In the genomic region with DNA sequence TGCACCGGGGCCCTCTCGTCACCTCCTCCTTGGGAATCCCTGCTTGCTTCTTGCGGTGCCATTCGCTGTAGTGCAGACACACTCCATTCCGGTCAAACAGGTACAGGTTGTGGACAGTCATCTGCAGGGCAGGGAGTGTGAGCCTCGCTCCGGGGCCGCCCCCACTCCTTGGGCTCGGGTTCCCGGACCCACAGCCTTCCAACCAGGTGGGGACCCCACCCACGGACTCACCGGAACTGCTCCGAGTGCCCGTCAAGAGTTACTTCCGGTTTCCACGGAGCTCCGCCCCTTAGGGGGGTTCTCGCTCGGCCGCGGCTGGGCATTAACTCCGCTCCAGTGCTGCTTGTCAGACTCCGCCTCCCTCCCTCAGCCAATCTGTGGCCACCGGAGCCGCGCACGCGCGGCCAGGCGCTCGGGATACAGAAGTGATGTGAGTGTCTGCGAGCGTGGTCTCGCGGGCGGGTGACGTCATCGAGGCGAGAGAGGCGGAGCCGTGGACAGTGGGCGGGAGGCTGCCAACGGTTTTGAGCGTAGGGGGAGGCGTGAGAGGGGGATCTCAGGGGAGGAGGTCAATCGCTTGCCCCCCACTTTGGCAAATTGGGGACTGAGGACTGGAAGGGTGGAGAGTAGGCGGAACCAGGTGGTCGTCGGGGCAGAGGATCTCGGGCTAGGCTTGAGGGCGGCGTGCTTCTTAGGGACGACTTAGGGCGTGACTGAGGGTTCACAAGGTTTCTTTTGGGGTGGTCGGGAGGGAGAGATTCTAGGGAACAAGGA, we compare ENCODE assay signal across 8 cellular contexts. TPM values are rescaled to one million over a fixed set of nuclear protein-coding genes. Genes with fewer than 3 reads are reported as not detected.
A peak's percentile ranks its signal among the peaks of the same experiment; 100 is the strongest.
DNase-seq lines count a peak whose midpoint lies in the region; TF ChIP-seq lines count a peak whose summit lies in the region.

A gene with protein sequence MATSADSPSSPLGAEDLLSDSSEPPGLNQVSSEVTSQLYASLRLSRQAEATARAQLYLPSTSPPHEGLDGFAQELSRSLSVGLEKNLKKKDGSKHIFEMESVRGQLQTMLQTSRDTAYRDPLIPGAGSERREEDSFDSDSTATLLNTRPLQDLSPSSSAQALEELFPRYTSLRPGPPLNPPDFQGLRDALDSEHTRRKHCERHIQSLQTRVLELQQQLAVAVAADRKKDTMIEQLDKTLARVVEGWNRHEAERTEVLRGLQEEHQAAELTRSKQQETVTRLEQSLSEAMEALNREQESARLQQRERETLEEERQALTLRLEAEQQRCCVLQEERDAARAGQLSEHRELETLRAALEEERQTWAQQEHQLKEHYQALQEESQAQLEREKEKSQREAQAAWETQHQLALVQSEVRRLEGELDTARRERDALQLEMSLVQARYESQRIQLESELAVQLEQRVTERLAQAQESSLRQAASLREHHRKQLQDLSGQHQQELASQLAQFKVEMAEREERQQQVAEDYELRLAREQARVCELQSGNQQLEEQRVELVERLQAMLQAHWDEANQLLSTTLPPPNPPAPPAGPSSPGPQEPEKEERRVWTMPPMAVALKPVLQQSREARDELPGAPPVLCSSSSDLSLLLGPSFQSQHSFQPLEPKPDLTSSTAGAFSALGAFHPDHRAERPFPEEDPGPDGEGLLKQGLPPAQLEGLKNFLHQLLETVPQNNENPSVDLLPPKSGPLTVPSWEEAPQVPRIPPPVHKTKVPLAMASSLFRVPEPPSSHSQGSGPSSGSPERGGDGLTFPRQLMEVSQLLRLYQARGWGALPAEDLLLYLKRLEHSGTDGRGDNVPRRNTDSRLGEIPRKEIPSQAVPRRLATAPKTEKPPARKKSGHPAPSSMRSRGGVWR (plus strand): TSS at position 498 of the 774 bp plus-strand sequence. CDS start 874 bp downstream, outside the sequence.
A gene with protein sequence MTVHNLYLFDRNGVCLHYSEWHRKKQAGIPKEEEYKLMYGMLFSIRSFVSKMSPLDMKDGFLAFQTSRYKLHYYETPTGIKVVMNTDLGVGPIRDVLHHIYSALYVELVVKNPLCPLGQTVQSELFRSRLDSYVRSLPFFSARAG (minus strand): TSS at position 238 of the 774 bp plus-strand sequence. CDS start 117 bp downstream, at position 121.

- DNase-seq in CMK (ENCODE audit: low read depth) (peak; percentile 90), GM20000 (ENCODE audit: low spot score) (peak; percentile 99), HT-29 (ENCODE audit: low spot score) (peak; percentile 96), NOMO-1 (lab: John Stamatoyannopoulos, UW; ENCODE audit: unreplicated experiment in 2 of 2) (peak; percentile 99), medulla oblongata (ENCODE audit: extremely low spot score) (peak; percentile 100)
- peak; percentile 99 for DNase-seq in effector CD8-positive, alpha-beta T cell (lab: John Stamatoyannopoulos, UW)
- peak; percentile 99 for DNase-seq in stimulated activated CD8-positive, alpha-beta memory T cell treated with anti-CD3 and anti-CD28 coated beads, Interleukin-12 subunit alpha, Interleukin-12 subunit beta, amount 100 ng/mL, for 1 hour (ENCODE audit: low read depth)

- POLR2A ChIA-PET in activated CD8-positive, alpha-beta memory T cell treated with anti-CD3 and anti-CD28 coated beads for 36 hours (lab: Charles Lee): interaction anchor here (0.6 to 2.8 kb wide), 9 partner anchors 10 to 892 kb away, joined by 3 to 15 read pairs (median 4); a partner anchor contains a TSS

- CTCF ChIA-PET in activated CD8-positive, alpha-beta memory T cell treated with anti-CD3 and anti-CD28 coated beads for 36 hours (lab: Charles Lee): interaction anchor here (0.7 to 3.0 kb wide), 11 partner anchors 10 to 244 kb away, joined by 3 to 18 read pairs (median 5); a partner anchor contains a TSS

- TF ChIP-seq CTCF in GM20000 (IDR thresholded peaks at IDR 0.05; ENCODE audit: extremely low read depth, missing control alignments): no peak

RNA-seq across cellular contexts. Expression of the first gene that starts in this region (rescaled TPM):
- total RNA-seq in HT-29 (2014; rRNA removed; shearing (Covaris generic)): 17.3 and 24.4 TPM in 2 replicates
- total RNA-seq in activated CD8-positive, alpha-beta memory T cell treated with anti-CD3 and anti-CD28 coated beads for 36 hours: 10 to 100 TPM; 40.1 to 44.4 TPM

RNA-seq across cellular contexts. Expression of the second gene that starts in this region (rescaled TPM):
- total RNA-seq in HT-29 (2014; rRNA removed; shearing (Covaris generic)): 22.0 and 24.5 TPM in 2 replicates
- 100 to 1,000 TPM; 144 to 156 TPM for total RNA-seq in activated CD8-positive, alpha-beta memory T cell treated with anti-CD3 and anti-CD28 coated beads for 36 hours

Comparison
In these comparisons a context has a peak if more than half of its experiments do, and no peak if none do; other contexts are left out.
1. Peak in every context shown above with its lines: DNase-seq.